Comparison of ENCODE assay signal across 8 cellular contexts in genomic region chrX:47191331-47191730, GRCh38. TPM values are rescaled to one million over a fixed set of nuclear protein-coding genes. Genes with fewer than 3 reads are reported as not detected.
A peak's percentile ranks its signal among the peaks of the same experiment; 100 is the strongest.
DNase-seq lines count a peak whose midpoint lies in the region; ATAC-seq lines count a peak whose summit lies in the region.

No MANE protein-coding gene starts in this region.

- H3K36me3 ChIP-seq in thymus (ENCODE audit: control insufficient read depth, insufficient read depth): peaks cover 10% of the 10 kb centered on the region

- no peaks in the 10 kb centered on the region for H3K27me3 Mint-ChIP-seq in naive thymus-derived CD8-positive, alpha-beta T cell

- no peaks in the 10 kb centered on the region for H3K9me3 ChIP-seq in thymus (ENCODE audit: control insufficient read depth)

- peak overlapping the region; percentile 79 to 97 (median 94) for H3K27ac Mint-ChIP-seq in naive thymus-derived CD8-positive, alpha-beta T cell

- POLR2A ChIA-PET in naive thymus-derived CD8-positive, alpha-beta T cell (lab: Charles Lee): interaction anchor here (0.8 to 2.1 kb wide), 7 partner anchors 10 to 332 kb away, joined by 3 to 21 read pairs (median 7); partner anchors contain the start of genes NDUFB11, RBM10 and USP11

- under 1% methylated on average over 26 of the region's 26 CpGs for WGBS in thymus

- DNase-seq in Caki2 (ENCODE audit: low read depth) (peak; percentile 55), NAMALWA (ENCODE audit: low spot score) (peak; percentile 80), ecto neural progenitor cell (ENCODE audit: low spot score) (peak; percentile 56)
- peak; percentile 34 for DNase-seq in activated CD4-positive, CD25-positive, alpha-beta regulatory T cell treated with anti-CD3 and anti-CD28 coated beads, Interleukin-2, amount 50 U/mL, for 72 hours
- DNase-seq in naive thymus-derived CD8-positive, alpha-beta T cell: peak; percentile 12 to 71 (median 35)

- peak overlapping the region; percentile 65 for H3K4me3 ChIP-seq in thymus (ENCODE audit: low read length)

- peak overlapping the region; percentile 40 for H3K27ac ChIP-seq in thymus (ENCODE audit: low read depth)

- H3K27me3 ChIP-seq in thymus (ENCODE audit: control insufficient read depth, insufficient read depth): no peaks in the 10 kb centered on the region

- ATAC-seq in naive thymus-derived CD8-positive, alpha-beta T cell: peak in 1 of 2 donors; percentile 15
- no peak for ATAC-seq in GM19395 (IDR thresholded peaks at IDR 0.05; ENCODE audit: unreplicated experiment)
- no peak for ATAC-seq in GM18858 (IDR thresholded peaks at IDR 0.05; ENCODE audit: unreplicated experiment)

- no peaks in the 10 kb centered on the region for H3K9me3 Mint-ChIP-seq in naive thymus-derived CD8-positive, alpha-beta T cell

- H3K4me3 Mint-ChIP-seq in naive thymus-derived CD8-positive, alpha-beta T cell: peak overlapping the region; percentile 88 to 95 (median 92)

- peaks cover 23 to 51% (median 34%) of the 10 kb centered on the region in 4 donors for H3K4me1 Mint-ChIP-seq in naive thymus-derived CD8-positive, alpha-beta T cell

- in situ Hi-C loops in Caki2 (cut with HindIII; ENCODE audit: low pct_unique_long_range_greater_than_20kb, low sequenced_read_pairs): no loop called here

- peaks cover 13% of the 10 kb centered on the region for H3K4me1 ChIP-seq in thymus (ENCODE audit: control insufficient read depth, insufficient read depth, low read length)

- peaks cover 0 to 9% (median 0%) of the 10 kb centered on the region in 3 donors for H3K36me3 Mint-ChIP-seq in naive thymus-derived CD8-positive, alpha-beta T cell

RNA-seq across cellular contexts. Expression of gene UBA1, which starts 2.3 kb away (rescaled TPM):
- total RNA-seq in Caki2 (2014; rRNA removed; shearing (Covaris generic); ENCODE audit: low replicate concordance): 67.5 and 88.3 TPM in 2 replicates
- 100 to 1,000 TPM; 122 to 125 TPM for total RNA-seq in naive thymus-derived CD8-positive, alpha-beta T cell
- 100 to 1,000 TPM; 156 to 176 (median 163) TPM for polyA plus RNA-seq in naive thymus-derived CD8-positive, alpha-beta T cell
- 80.4 TPM for polyA plus RNA-seq in thymus

RNA-seq across cellular contexts. Expression of gene CDK16, which starts 27.1 kb away (rescaled TPM):
- 78.8 and 104 TPM in 2 replicates for total RNA-seq in Caki2 (2014; rRNA removed; shearing (Covaris generic); ENCODE audit: low replicate concordance)
- total RNA-seq in naive thymus-derived CD8-positive, alpha-beta T cell: 10 to 100 TPM; 48.2 to 49.0 TPM
- polyA plus RNA-seq in naive thymus-derived CD8-positive, alpha-beta T cell: 10 to 100 TPM in 1 of 3 donors, 1 to 10 TPM in 2; 3.1 to 13.6 (median 6.1) TPM
- polyA plus RNA-seq in thymus: 41.9 TPM

RNA-seq across cellular contexts. Expression of gene USP11, which starts 41.5 kb away (rescaled TPM):
- total RNA-seq in Caki2 (2014; rRNA removed; shearing (Covaris generic); ENCODE audit: low replicate concordance): 15.8 and 39.1 TPM in 2 replicates
- 100 to 1,000 TPM; 191 to 195 TPM for total RNA-seq in naive thymus-derived CD8-positive, alpha-beta T cell
- polyA plus RNA-seq in naive thymus-derived CD8-positive, alpha-beta T cell: 100 to 1,000 TPM; 130 to 171 (median 137) TPM
- polyA plus RNA-seq in thymus: 40.9 TPM

RNA-seq across cellular contexts. Expression of gene RBM10, which starts 46.3 kb away (rescaled TPM):
- total RNA-seq in Caki2 (2014; rRNA removed; shearing (Covaris generic); ENCODE audit: low replicate concordance): 27.4 and 38.0 TPM in 2 replicates
- 10 to 100 TPM; 52.3 to 55.0 TPM for total RNA-seq in naive thymus-derived CD8-positive, alpha-beta T cell
- 10 to 100 TPM; 17.6 to 39.2 (median 27.9) TPM for polyA plus RNA-seq in naive thymus-derived CD8-positive, alpha-beta T cell
- 31.9 TPM for polyA plus RNA-seq in thymus

RNA-seq across cellular contexts. Expression of gene NDUFB11, which starts 46.8 kb away (rescaled TPM):
- 92.9 and 154 TPM in 2 replicates for total RNA-seq in Caki2 (2014; rRNA removed; shearing (Covaris generic); ENCODE audit: low replicate concordance)
- total RNA-seq in naive thymus-derived CD8-positive, alpha-beta T cell: 10 to 100 TPM; 50.6 to 50.8 TPM
- 100 to 1,000 TPM; 171 to 185 (median 175) TPM for polyA plus RNA-seq in naive thymus-derived CD8-positive, alpha-beta T cell
- polyA plus RNA-seq in thymus: 59.2 TPM
